ENCODE assay signal across 1 cellular context in the genomic region with DNA sequence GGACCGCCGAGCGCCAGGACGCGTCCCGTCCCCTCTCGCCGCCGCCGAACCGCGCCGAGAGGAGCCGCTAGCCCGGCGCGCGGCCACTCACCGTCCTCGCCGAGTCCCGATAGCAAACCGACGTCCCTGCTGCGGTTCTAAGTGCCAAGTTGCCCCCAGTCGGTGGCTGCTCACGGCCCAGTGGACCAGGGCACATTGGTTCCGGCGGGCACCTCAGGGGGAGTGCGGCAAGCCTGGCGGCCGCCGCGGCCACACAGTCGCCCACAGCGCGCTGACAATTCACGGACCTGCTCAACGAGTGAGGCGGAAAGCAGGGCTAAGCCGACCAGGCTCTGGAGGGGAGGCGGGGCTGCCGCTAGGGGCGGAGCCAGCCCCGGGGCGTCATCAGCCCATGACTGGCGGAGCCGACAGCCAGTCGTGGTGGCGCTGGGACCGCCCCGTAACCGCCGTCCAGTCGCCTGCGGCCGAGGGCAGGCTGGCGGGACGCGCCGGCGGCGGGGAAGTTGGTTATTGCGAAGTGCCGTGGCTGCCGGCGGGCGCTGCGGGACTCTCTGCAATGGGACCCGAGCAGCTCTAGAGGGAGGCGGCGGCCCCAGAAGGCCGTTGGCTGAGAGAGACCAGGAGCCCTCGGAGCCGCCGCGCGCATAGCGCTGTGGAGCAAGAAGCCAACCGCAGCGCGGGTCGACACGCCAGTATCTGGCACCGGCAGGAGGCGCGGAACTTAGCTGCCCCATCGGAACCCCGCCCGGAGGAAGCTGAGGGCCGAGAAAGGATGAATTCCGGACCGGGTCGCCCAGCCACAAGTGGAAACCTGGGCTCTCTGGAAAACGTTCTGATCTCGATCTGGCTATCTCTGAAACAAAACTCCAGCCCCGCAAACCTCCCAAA.
TF ChIP-seq lines count a peak whose summit lies in the region.

A gene with protein sequence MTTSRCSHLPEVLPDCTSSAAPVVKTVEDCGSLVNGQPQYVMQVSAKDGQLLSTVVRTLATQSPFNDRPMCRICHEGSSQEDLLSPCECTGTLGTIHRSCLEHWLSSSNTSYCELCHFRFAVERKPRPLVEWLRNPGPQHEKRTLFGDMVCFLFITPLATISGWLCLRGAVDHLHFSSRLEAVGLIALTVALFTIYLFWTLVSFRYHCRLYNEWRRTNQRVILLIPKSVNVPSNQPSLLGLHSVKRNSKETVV (minus strand): TSS at position 300 of the 888 bp plus-strand sequence. CDS start 112,387 bp downstream, outside the sequence.

TF ChIP-seq in K562, 482 proteins besides CTCF, POLR2A, EP300 and RAD21 (continued from another document and continues in another):
- TF ChIP-seq, protein P1, sequence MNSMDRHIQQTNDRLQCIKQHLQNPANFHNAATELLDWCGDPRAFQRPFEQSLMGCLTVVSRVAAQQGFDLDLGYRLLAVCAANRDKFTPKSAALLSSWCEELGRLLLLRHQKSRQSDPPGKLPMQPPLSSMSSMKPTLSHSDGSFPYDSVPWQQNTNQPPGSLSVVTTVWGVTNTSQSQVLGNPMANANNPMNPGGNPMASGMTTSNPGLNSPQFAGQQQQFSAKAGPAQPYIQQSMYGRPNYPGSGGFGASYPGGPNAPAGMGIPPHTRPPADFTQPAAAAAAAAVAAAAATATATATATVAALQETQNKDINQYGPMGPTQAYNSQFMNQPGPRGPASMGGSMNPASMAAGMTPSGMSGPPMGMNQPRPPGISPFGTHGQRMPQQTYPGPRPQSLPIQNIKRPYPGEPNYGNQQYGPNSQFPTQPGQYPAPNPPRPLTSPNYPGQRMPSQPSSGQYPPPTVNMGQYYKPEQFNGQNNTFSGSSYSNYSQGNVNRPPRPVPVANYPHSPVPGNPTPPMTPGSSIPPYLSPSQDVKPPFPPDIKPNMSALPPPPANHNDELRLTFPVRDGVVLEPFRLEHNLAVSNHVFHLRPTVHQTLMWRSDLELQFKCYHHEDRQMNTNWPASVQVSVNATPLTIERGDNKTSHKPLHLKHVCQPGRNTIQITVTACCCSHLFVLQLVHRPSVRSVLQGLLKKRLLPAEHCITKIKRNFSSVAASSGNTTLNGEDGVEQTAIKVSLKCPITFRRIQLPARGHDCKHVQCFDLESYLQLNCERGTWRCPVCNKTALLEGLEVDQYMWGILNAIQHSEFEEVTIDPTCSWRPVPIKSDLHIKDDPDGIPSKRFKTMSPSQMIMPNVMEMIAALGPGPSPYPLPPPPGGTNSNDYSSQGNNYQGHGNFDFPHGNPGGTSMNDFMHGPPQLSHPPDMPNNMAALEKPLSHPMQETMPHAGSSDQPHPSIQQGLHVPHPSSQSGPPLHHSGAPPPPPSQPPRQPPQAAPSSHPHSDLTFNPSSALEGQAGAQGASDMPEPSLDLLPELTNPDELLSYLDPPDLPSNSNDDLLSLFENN (IDR thresholded peaks at IDR 0.05; ENCODE audit: low read depth in 2 of 2, low read length in 2 of 2): 0 out of 4 replicates have a peak, but pooled peaks of 1 of the 2 experiments have one; percentile 10
- TF ChIP-seq EWSR1 (IDR thresholded peaks at IDR 0.05; ENCODE audit: borderline replicate concordance, low read depth, partially characterized antibody) (no peak), HNRNPH1 (optimal IDR thresholded peaks at IDR 0.05; ENCODE audit: low read depth, low read length) (no peak), SMC3 (conservative IDR thresholded peaks at IDR 0.05; ENCODE audit: insufficient read depth, low read depth, low read length) (no peak), NCOA4 (IDR thresholded peaks at IDR 0.05; ENCODE audit: partially characterized antibody) (no peak), RBM34 (IDR thresholded peaks at IDR 0.05; ENCODE audit: borderline replicate concordance, insufficient read depth, low read length) (no peak), ERF (CRISPR knock-in tag; IDR thresholded peaks at IDR 0.05) (peak; percentile 20; the same call in 1 of the 2 replicates), NR1H2 (CRISPR knock-in tag; IDR thresholded peaks at IDR 0.05) (peak; percentile 48; the same call in 1 of the 2 replicates), CBX8 (IDR thresholded peaks at IDR 0.05; ENCODE audit: borderline replicate concordance, extremely low read depth, low read depth, low read length, poor library complexity, severe bottlenecking) (no peak), SREBF2 (CRISPR knock-in tag; IDR thresholded peaks at IDR 0.05) (no peak), ZNF274 (IDR thresholded peaks at IDR 0.05; ENCODE audit: borderline replicate concordance, low read depth, low read length) (no peak), STAG1 (CRISPR knock-in tag; IDR thresholded peaks at IDR 0.05; ENCODE audit: borderline replicate concordance) (no peak), ZNF354B (CRISPR knock-in tag; IDR thresholded peaks at IDR 0.05) (no peak), ZNF232 (CRISPR knock-in tag; IDR thresholded peaks at IDR 0.05) (peak; percentile 91), TRIM24 (IDR thresholded peaks at IDR 0.05) (peak in 1 of 2 experiments; percentile 57; a peak in 2 of 4 replicates), ELF1 (tag; IDR thresholded peaks at IDR 0.05) (no peak), BCOR (IDR thresholded peaks at IDR 0.05) (no peak; the same call in 1 of the 2 replicates)
- TF ChIP-seq, protein P2, sequence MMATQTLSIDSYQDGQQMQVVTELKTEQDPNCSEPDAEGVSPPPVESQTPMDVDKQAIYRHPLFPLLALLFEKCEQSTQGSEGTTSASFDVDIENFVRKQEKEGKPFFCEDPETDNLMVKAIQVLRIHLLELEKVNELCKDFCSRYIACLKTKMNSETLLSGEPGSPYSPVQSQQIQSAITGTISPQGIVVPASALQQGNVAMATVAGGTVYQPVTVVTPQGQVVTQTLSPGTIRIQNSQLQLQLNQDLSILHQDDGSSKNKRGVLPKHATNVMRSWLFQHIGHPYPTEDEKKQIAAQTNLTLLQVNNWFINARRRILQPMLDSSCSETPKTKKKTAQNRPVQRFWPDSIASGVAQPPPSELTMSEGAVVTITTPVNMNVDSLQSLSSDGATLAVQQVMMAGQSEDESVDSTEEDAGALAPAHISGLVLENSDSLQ (IDR thresholded peaks at IDR 0.05): peak; percentile 99
- TF ChIP-seq, protein P3, sequence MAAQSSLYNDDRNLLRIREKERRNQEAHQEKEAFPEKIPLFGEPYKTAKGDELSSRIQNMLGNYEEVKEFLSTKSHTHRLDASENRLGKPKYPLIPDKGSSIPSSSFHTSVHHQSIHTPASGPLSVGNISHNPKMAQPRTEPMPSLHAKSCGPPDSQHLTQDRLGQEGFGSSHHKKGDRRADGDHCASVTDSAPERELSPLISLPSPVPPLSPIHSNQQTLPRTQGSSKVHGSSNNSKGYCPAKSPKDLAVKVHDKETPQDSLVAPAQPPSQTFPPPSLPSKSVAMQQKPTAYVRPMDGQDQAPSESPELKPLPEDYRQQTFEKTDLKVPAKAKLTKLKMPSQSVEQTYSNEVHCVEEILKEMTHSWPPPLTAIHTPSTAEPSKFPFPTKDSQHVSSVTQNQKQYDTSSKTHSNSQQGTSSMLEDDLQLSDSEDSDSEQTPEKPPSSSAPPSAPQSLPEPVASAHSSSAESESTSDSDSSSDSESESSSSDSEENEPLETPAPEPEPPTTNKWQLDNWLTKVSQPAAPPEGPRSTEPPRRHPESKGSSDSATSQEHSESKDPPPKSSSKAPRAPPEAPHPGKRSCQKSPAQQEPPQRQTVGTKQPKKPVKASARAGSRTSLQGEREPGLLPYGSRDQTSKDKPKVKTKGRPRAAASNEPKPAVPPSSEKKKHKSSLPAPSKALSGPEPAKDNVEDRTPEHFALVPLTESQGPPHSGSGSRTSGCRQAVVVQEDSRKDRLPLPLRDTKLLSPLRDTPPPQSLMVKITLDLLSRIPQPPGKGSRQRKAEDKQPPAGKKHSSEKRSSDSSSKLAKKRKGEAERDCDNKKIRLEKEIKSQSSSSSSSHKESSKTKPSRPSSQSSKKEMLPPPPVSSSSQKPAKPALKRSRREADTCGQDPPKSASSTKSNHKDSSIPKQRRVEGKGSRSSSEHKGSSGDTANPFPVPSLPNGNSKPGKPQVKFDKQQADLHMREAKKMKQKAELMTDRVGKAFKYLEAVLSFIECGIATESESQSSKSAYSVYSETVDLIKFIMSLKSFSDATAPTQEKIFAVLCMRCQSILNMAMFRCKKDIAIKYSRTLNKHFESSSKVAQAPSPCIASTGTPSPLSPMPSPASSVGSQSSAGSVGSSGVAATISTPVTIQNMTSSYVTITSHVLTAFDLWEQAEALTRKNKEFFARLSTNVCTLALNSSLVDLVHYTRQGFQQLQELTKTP (IDR thresholded peaks at IDR 0.05; ENCODE audit: low read depth in 1 of 2, partially characterized antibody in 2 of 2): no peak
- TF ChIP-seq, protein P4, sequence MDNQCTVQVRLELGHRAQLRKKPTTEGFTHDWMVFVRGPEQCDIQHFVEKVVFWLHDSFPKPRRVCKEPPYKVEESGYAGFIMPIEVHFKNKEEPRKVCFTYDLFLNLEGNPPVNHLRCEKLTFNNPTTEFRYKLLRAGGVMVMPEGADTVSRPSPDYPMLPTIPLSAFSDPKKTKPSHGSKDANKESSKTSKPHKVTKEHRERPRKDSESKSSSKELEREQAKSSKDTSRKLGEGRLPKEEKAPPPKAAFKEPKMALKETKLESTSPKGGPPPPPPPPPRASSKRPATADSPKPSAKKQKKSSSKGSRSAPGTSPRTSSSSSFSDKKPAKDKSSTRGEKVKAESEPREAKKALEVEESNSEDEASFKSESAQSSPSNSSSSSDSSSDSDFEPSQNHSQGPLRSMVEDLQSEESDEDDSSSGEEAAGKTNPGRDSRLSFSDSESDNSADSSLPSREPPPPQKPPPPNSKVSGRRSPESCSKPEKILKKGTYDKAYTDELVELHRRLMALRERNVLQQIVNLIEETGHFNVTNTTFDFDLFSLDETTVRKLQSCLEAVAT (IDR thresholded peaks at IDR 0.05): peak in 1 of 2 experiments; percentile 57; a peak in 2 of 4 replicates
- TF ChIP-seq, protein P5, sequence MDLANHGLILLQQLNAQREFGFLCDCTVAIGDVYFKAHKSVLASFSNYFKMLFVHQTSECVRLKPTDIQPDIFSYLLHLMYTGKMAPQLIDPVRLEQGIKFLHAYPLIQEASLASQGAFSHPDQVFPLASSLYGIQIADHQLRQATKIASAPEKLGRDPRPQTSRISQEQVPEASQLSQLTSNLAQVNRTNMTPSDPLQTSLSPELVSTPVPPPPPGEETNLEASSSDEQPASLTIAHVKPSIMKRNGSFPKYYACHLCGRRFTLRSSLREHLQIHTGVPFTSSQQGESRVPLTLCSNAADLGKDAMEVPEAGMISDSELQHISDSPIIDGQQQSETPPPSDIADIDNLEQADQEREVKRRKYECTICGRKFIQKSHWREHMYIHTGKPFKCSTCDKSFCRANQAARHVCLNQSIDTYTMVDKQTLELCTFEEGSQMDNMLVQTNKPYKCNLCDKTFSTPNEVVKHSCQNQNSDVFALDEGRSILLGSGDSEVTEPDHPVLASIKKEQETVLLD (IDR thresholded peaks at IDR 0.05): peak; percentile 58; the same call in 1 of the 2 replicates
- TF ChIP-seq, protein P6, sequence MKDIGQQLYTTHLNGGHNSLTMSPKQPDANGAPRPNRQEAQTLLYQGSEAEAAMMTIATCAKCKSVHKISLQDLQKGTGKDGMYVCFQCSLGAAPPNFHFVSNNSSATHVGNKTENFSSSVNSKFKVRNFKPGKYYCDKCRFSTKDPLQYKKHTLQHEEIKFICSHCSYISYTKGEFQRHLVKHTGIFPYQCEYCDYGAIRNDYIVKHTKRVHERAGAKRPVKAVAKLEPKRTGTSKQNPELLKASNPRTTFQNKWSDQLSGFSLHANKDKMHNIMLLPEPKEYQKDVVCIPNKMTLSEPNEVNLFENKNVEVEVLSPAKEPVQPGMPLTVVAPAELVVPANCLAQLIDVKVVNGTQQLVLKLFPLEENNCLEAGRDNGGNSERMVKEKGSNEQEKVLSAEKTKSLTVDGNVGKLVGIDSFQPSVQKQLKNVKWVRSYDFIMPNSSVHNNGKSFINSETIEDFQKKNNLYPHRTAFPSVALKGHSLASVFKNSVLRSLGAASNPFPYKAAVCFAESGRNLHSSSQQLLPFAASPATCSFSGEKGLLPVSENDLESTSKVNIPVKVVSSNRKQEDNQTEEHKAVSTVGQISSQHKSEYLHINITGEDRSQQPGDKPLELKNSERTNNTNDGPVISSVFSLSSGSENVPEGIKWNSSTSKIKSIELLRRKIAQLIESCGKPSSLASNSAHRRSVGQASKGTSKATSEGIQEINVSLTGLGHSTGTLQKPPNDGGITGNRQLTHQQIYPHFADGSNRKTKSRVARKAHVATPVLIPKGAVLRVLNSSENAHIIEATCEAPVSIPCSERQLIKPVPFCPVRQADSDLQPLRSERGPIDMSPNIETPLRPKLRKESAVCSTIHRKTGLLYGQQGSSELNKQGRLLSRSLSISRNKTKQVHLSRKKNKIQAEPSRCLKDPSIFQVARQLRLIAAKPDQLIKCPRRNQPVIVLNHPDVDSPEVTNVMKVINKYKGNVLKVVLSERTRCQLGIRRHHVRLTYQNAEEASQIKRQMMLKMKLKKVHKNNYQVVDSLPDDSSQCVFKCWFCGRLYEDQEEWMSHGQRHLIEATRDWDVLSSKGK (CRISPR knock-in tag; IDR thresholded peaks at IDR 0.05): no peak
- TF ChIP-seq, protein P7, sequence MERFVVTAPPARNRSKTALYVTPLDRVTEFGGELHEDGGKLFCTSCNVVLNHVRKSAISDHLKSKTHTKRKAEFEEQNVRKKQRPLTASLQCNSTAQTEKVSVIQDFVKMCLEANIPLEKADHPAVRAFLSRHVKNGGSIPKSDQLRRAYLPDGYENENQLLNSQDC (CRISPR knock-in tag; IDR thresholded peaks at IDR 0.05): no peak
- TF ChIP-seq, protein P8, sequence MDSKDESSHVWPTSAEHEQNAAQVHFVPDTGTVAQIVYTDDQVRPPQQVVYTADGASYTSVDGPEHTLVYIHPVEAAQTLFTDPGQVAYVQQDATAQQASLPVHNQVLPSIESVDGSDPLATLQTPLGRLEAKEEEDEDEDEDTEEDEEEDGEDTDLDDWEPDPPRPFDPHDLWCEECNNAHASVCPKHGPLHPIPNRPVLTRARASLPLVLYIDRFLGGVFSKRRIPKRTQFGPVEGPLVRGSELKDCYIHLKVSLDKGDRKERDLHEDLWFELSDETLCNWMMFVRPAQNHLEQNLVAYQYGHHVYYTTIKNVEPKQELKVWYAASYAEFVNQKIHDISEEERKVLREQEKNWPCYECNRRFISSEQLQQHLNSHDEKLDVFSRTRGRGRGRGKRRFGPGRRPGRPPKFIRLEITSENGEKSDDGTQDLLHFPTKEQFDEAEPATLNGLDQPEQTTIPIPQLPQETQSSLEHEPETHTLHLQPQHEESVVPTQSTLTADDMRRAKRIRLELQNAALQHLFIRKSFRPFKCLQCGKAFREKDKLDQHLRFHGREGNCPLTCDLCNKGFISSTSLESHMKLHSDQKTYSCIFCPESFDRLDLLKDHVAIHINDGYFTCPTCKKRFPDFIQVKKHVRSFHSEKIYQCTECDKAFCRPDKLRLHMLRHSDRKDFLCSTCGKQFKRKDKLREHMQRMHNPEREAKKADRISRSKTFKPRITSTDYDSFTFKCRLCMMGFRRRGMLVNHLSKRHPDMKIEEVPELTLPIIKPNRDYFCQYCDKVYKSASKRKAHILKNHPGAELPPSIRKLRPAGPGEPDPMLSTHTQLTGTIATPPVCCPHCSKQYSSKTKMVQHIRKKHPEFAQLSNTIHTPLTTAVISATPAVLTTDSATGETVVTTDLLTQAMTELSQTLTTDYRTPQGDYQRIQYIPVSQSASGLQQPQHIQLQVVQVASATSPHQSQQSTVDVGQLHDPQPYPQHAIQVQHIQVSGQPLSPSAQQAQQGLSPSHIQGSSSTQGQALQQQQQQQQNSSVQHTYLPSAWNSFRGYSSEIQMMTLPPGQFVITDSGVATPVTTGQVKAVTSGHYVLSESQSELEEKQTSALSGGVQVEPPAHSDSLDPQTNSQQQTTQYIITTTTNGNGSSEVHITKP (IDR thresholded peaks at IDR 0.05; ENCODE audit: partially characterized antibody): peak; percentile 7
- TF ChIP-seq, protein P9, sequence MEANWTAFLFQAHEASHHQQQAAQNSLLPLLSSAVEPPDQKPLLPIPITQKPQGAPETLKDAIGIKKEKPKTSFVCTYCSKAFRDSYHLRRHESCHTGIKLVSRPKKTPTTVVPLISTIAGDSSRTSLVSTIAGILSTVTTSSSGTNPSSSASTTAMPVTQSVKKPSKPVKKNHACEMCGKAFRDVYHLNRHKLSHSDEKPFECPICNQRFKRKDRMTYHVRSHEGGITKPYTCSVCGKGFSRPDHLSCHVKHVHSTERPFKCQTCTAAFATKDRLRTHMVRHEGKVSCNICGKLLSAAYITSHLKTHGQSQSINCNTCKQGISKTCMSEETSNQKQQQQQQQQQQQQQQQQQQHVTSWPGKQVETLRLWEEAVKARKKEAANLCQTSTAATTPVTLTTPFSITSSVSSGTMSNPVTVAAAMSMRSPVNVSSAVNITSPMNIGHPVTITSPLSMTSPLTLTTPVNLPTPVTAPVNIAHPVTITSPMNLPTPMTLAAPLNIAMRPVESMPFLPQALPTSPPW (CRISPR knock-in tag; IDR thresholded peaks at IDR 0.05): peak; percentile 64
